ENCODE assay signal across 18 cellular contexts in the genomic region with DNA sequence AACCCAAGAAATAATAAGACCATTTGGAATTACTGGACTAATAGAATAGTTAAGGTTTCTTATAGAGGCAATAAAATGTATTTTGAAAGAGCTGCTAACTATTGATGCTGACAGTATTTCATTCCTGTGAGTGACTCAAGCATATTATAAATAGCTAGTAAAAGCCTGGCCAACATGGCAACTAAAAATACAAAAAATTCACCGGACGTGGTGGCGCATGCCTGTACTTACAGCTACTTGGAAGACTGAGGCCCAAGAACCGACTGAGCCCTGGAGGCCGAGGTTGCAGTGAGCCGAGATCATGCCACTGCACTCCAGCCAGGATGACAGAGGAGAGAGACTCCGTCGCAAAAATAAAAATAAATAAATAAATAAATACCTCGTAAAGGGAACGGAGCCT.
"Had no signal": no experiment of that assay in that cellular context is flagged by ENCODE, and none has a peak within 500 bp of the region (broad histone marks: within the 10 kb centered on the region; RNA-seq: fewer than 3 reads in every experiment).

No MANE protein-coding gene starts in this region.

- H3K4me3 ChIP-seq: breast epithelium, gastrocnemius medialis, heart right ventricle, lung, ovary, tibial nerve had no signal

- H3K4me1 ChIP-seq: breast epithelium, gastrocnemius medialis, tibial nerve had no signal

- H3K27ac ChIP-seq: breast epithelium, epithelial cell of prostate, gastrocnemius medialis, ovary, tibial nerve had no signal

- H3K27me3 ChIP-seq: breast epithelium, gastrocnemius medialis, heart right ventricle, ovary, tibial nerve had no signal

- DNase-seq: activated CD4-positive, alpha-beta T cell treated with anti-CD3 and anti-CD28 coated beads, Interleukin-2, amount 10 ng/mL, durations not matched to agents 24 days and 14 days; activated CD8-positive, alpha-beta memory T cell treated with anti-CD3 and anti-CD28 coated beads for 24 hours; activated gamma-delta T cell treated with Interleukin-2 at 50 U/mL for 16 hours; activated naive CD8-positive, alpha-beta T cell treated with anti-CD3 and anti-CD28 coated beads for 36 hours; dermis blood vessel endothelial cell; gastrocnemius medialis; heart right ventricle; left cardiac atrium; midbrain; ovary; retina; stimulated activated CD4-positive, alpha-beta T cell treated with anti-CD3 and anti-CD28 coated beads, Interleukin-2, amount 100 ng/mL, for 48 hours had no signal

- H3K9me3 ChIP-seq: breast epithelium, gastrocnemius medialis, heart right ventricle, ovary, tibial nerve had no signal

- ATAC-seq: gastrocnemius medialis; left cardiac atrium; stimulated activated memory B cell treated with anti-CD40 and anti-IgM and Interleukin-4, amounts not matched to agents 10 μg/mL and 1 μg/mL and 100 μg/mL, for 72 hours; WTC11 had no signal

- H3K36me3 ChIP-seq: breast epithelium, gastrocnemius medialis, ovary had no signal
